ENCODE assay signal across 15 cellular contexts in the genomic region with DNA sequence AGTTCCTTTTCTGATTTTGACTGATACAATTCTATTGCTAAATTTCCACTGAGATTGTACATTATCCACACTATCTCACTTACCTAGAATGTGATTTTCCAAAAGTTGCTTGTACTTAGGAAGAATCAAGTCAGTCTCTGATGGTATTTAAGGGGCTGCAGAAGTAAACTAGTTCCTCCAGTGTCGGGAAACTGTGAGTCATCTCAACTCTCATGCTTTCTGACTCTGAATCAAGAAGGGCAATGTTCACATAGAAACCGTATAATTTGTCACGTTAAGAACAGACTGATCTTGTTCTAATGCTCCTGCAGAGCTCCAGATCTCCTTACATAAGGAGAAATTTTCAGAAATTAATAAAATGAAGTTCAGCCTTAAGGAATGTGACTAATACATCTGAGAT.
A peak's percentile ranks its signal among the peaks of the same experiment; 100 is the strongest.
DNase-seq lines count a peak whose midpoint lies in the region; ATAC-seq, FAIRE-seq and TF ChIP-seq lines count a peak whose summit lies in the region.
"Had no signal": no experiment of that assay in that cellular context is flagged by ENCODE, and none has a peak within 500 bp of the region (broad histone marks: within the 10 kb centered on the region; RNA-seq: fewer than 3 reads in every experiment).

No MANE protein-coding gene starts in this region.

- H3K36me3 ChIP-seq in BJ (ENCODE audit: control insufficient read depth, insufficient read depth, low read length) (no peaks in the 10 kb centered on the region), pancreas (no peaks in the 10 kb centered on the region)

- intact Hi-C loops in pancreas (cut with DNase I): no loop called here

- TF ChIP-seq CTCF in BJ (IDR thresholded peaks at IDR 0.05; ENCODE audit: insufficient read depth, low read depth, low read length) (no peak), epithelial cell of proximal tubule (conservative IDR thresholded peaks at IDR 0.05; ENCODE audit: low read depth, low read length) (no peak), pancreas (IDR thresholded peaks at IDR 0.05) (no peak)

- peak overlapping the region in 1 of 4 donors; percentile 9 for H3K27ac ChIP-seq in pancreas

- DNase-seq in BJ (ENCODE audit: low read depth): peak; percentile 15
- DNase-seq in M059J (ENCODE audit: low read depth): peak; percentile 84
- peak; percentile 72 for DNase-seq in epithelial cell of proximal tubule (ENCODE audit: low read depth)
- no peak for DNase-seq in pancreas
- DNase-seq in NCI-H748 treated with DMSO at 0.1 percent for 48 hours (lab: John Stamatoyannopoulos, UW): no peak
- DNase-seq: activated CD4-positive, CD25-positive, alpha-beta regulatory T cell treated with anti-CD3 and anti-CD28 coated beads, Interleukin-2, amount 50 U/mL, for 72 hours; activated naive CD4-positive, alpha-beta T cell treated with anti-CD3 and anti-CD28 coated beads for 36 hours; DMS 273 treated with DMSO at 0.1 percent for 48 hours; effector CD4-positive, alpha-beta T cell; KBM-7; stimulated activated naive B cell treated with anti-CD40 and anti-IgM and Interleukin-4, amounts not matched to agents 10 μg/mL and 1 μg/mL and 100 μg/mL, for 72 hours had no signal

- H3K9me3 ChIP-seq in pancreas: no peaks in the 10 kb centered on the region

- H3K27me3 ChIP-seq in BJ (ENCODE audit: control insufficient read depth, insufficient read depth, low read length) (no peaks in the 10 kb centered on the region), pancreas (no peaks in the 10 kb centered on the region)

- 50 to 55% methylated on average over 3 of the region's 3 CpGs for WGBS in pancreas, 2 donors

- H3K4me3 ChIP-seq in BJ (ENCODE audit: low read depth, low read length) (no peak overlapping the region), epithelial cell of proximal tubule (ENCODE audit: low read depth, low read length) (no peak overlapping the region), pancreas (no peak overlapping the region)

- no peak for FAIRE-seq in pancreas (lab: Jason Lieb, UNC)

- ATAC-seq in pancreas: peak in 3 of 4 donors; percentile 30 to 66 (median 58)
- ATAC-seq in HG02642 (IDR thresholded peaks at IDR 0.05; ENCODE audit: poor library complexity, unreplicated experiment): no peak
- ATAC-seq in GM18498 (IDR thresholded peaks at IDR 0.05; ENCODE audit: unreplicated experiment): no peak
- ATAC-seq in GM19455 (IDR thresholded peaks at IDR 0.05; ENCODE audit: unreplicated experiment): no peak
- ATAC-seq: natural killer cell treated with Interleukin-12 subunit alpha and Interleukin-12 subunit beta and Interleukin-15 and Interleukin-18, amount 100 ng/mL, for 72 hours; stimulated activated naive B cell treated with anti-CD40 and anti-IgM and Interleukin-4, amounts not matched to agents 10 μg/mL and 1 μg/mL and 100 μg/mL, for 72 hours had no signal

- H3K4me1 ChIP-seq in pancreas: no peaks in the 10 kb centered on the region

- POLR2A ChIA-PET in BJ (lab: Charles Lee): no interaction called here

- CTCF ChIA-PET in BJ (lab: Yijun Ruan, JAX): no interaction called here

Comparison
In these comparisons a context has a peak if more than half of its experiments do, and no peak if none do; other contexts are left out.
1. DNase-seq: peak in BJ (single experiment), M059J (single experiment) and epithelial cell of proximal tubule (single experiment); none in pancreas (0 of 6) and NCI-H748 treated with DMSO at 0.1 percent for 48 hours (single experiment).
2. ATAC-seq: peak in pancreas (3 of 4); none in HG02642 (single experiment), GM18498 (single experiment) and GM19455 (single experiment).